In the genomic region with DNA sequence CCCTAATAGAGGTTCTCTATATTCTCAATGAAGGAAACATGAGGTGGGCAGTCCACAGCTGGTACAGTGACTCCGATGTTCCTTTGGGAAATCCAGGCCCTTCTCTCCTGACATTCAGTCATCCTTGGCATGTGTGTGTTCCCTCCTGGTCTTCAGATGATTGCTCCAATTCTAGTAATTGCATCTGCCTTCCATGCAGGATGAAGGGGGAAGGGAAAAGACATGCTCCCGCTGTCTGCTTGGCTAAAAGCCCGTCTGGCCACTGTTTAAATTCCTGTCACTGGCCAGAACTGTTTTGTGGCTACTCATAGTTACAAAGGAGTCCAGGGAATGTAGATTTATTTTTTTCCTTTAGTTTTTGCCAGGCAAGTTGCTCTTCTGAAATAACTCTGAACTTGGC, we compare ENCODE assay signal across 12 cellular contexts.
DNase-seq lines count a peak whose midpoint lies in the region; ATAC-seq and TF ChIP-seq lines count a peak whose summit lies in the region.
"Had no signal": no experiment of that assay in that cellular context is flagged by ENCODE, and none has a peak within 500 bp of the region (broad histone marks: within the 10 kb centered on the region; RNA-seq: fewer than 3 reads in every experiment).

No MANE protein-coding gene starts in this region.

- no peak for TF ChIP-seq CTCF in fibroblast of the aortic adventitia (IDR thresholded peaks at IDR 0.05; ENCODE audit: insufficient read depth, low read length)
- no peak for TF ChIP-seq CTCF in ovary (IDR thresholded peaks at IDR 0.05)
- no peak for TF ChIP-seq CTCF in type B pancreatic cell (conservative IDR thresholded peaks at IDR 0.05)

- H3K27me3 Mint-ChIP-seq in type B pancreatic cell: peaks cover 10% of the 10 kb centered on the region

- intact Hi-C loops in ovary (cut with DNase I): no loop called here

- H3K9me3 Mint-ChIP-seq in type B pancreatic cell: peaks cover 13% of the 10 kb centered on the region

- no peak overlapping the region for H3K4me3 ChIP-seq in fibroblast of the aortic adventitia (ENCODE audit: low read depth, low read length)
- no peak overlapping the region for H3K4me3 ChIP-seq in ovary

- H3K27me3 ChIP-seq in ovary: no peaks in the 10 kb centered on the region

- no peaks in the 10 kb centered on the region for H3K9me3 ChIP-seq in ovary

- no peak overlapping the region for H3K27ac Mint-ChIP-seq in type B pancreatic cell

- ATAC-seq in HG03521 (IDR thresholded peaks at IDR 0.05; ENCODE audit: unreplicated experiment): no peak

- 3 to 9% (median 8%) methylated on average over 3 of the region's 3 CpGs for WGBS in ovary, 3 donors

- H3K4me1 Mint-ChIP-seq in type B pancreatic cell (ENCODE audit: unreplicated experiment): no peaks in the 10 kb centered on the region

- TF ChIP-seq POLR2A in ovary (IDR thresholded peaks at IDR 0.05): no peak

- H3K4me3 Mint-ChIP-seq in type B pancreatic cell: no peak overlapping the region

- TF ChIP-seq EP300 in ovary (IDR thresholded peaks at IDR 0.05): no peak

- peaks cover 5% of the 10 kb centered on the region for H3K36me3 Mint-ChIP-seq in type B pancreatic cell

- peaks cover 3% of the 10 kb centered on the region for H3K4me1 ChIP-seq in ovary (ENCODE audit: insufficient read depth)

- no peak overlapping the region for H3K27ac ChIP-seq in ovary

- no peaks in the 10 kb centered on the region for H3K36me3 ChIP-seq in ovary

- DNase-seq in DMS 273 (lab: John Stamatoyannopoulos, UW; ENCODE audit: unreplicated experiment): peak; percentile 60
- peak; percentile 64 for DNase-seq in NCI-H2227 (lab: John Stamatoyannopoulos, UW; ENCODE audit: unreplicated experiment)
- DNase-seq in fibroblast of the aortic adventitia (ENCODE audit: low read depth): peak; percentile 83
- peak; percentile 47 to 70 (median 61) for DNase-seq in ovary
- no peak for DNase-seq in activated CD8-positive, alpha-beta memory T cell treated with anti-CD3 and anti-CD28 coated beads, Interleukin-2, amount 50 U/mL, for 4 hours
- no peak for DNase-seq in ureter (ENCODE audit: low spot score)
- DNase-seq in type B pancreatic cell (ENCODE audit: extremely low spot score, unreplicated experiment): no peak
- DNase-seq: activated CD4-positive, alpha-beta T cell treated with anti-CD3 and anti-CD28 coated beads for 48 hours; activated naive CD4-positive, alpha-beta T cell treated with Interleukin-2 at 50 U/mL for 16 hours; NCI-H526 treated with DMSO at 0.1 percent for 48 hours; small intestine had no signal

Comparison
In these comparisons a context has a peak if more than half of its experiments do, and no peak if none do; other contexts are left out.
1. DNase-seq: peak in DMS 273 (single experiment), NCI-H2227 (single experiment), fibroblast of the aortic adventitia (single experiment) and ovary (5 of 5); none in activated CD8-positive, alpha-beta memory T cell treated with anti-CD3 and anti-CD28 coated beads, Interleukin-2, amount 50 U/mL, for 4 hours (single experiment), ureter (single experiment) and type B pancreatic cell (single experiment).